19 cellular contexts compared by ENCODE assay signal in genomic region chr13:106306748-106307277, GRCh38.
A peak's percentile ranks its signal among the peaks of the same experiment; 100 is the strongest.
DNase-seq lines count a peak whose midpoint lies in the region; ATAC-seq, FAIRE-seq and TF ChIP-seq lines count a peak whose summit lies in the region.
"Had no signal": no experiment of that assay in that cellular context is flagged by ENCODE, and none has a peak within 500 bp of the region (broad histone marks: within the 10 kb centered on the region; RNA-seq: fewer than 3 reads in every experiment).

No MANE protein-coding gene starts in this region.

- H3K4me1 ChIP-seq in A549 (no peaks in the 10 kb centered on the region), HEK293 (ENCODE audit: control insufficient read depth, insufficient read depth, low read length) (no peaks in the 10 kb centered on the region)

- H3K4me2 ChIP-seq in A549, result no peak overlapping the region

- CTCF ChIA-PET in A549 (lab: Yijun Ruan, JAX), result no interaction called here
- CTCF ChIA-PET in HEK293 (lab: Yijun Ruan, JAX), result no interaction called here

- ATAC-seq in A549 (no peak), HG03175 (IDR thresholded peaks at IDR 0.05; ENCODE audit: unreplicated experiment) (no peak)
- no peak for ATAC-seq in stimulated activated memory B cell treated with anti-CD40 and anti-IgM and Interleukin-4, amounts not matched to agents 10 μg/mL and 1 μg/mL and 100 μg/mL, for 72 hours

- no peaks in the 10 kb centered on the region for H3K4me1 Mint-ChIP-seq in stimulated activated memory B cell treated with anti-CD40 and anti-IgM and Interleukin-4, amounts not matched to agents 10 μg/mL and 1 μg/mL and 100 μg/mL, for 72 hours
- H3K4me1 Mint-ChIP-seq: CD4-positive, alpha-beta memory T cell had no signal

- POLR2A ChIA-PET in A549 (lab: Yijun Ruan, JAX), result no interaction called here
- POLR2A ChIA-PET in HEK293 (lab: Yijun Ruan, JAX), result no interaction called here

- 12% methylated on average over 6 of the region's 6 CpGs for WGBS in A549 (ENCODE audit: missing lambda C conversion rate)

- H3K9me3 ChIP-seq in A549 (no peaks in the 10 kb centered on the region), HEK293 (ENCODE audit: control insufficient read depth, insufficient read depth, low read depth, low read length) (no peaks in the 10 kb centered on the region)

- DNase-seq in A549 (ENCODE audit: low read depth in 1 of 2, low spot score in 1 of 2) (no peak), NCI-H82 treated with DMSO at 0.1 percent for 48 hours (lab: John Stamatoyannopoulos, UW; ENCODE audit: unreplicated experiment) (peak; percentile 86), dermis blood vessel endothelial cell (no peak)
- DNase-seq: 8988T; C1 segment of cervical spinal cord; Calu3; CD4-positive, alpha-beta memory T cell; COR-L47; DMS53; DMS79 treated with DMSO at 0.1 percent for 48 hours; GF-D8; H7; HCEC 1CT had no signal

- no peak for TF ChIP-seq RAD21 in A549 (conservative IDR thresholded peaks at IDR 0.05 in 1 of 2, IDR thresholded peaks at IDR 0.05 in 1 of 2)

- H3K36me3 ChIP-seq in HEK293 (ENCODE audit: control insufficient read depth in 2 of 2, insufficient read depth in 1 of 2, low read length in 2 of 2), result no peaks in the 10 kb centered on the region

- TF ChIP-seq CTCF in A549 (IDR thresholded peaks at IDR 0.05), result no peak
- no peak for TF ChIP-seq CTCF in HEK293 (tag by site-specific recombination; IDR thresholded peaks at IDR 0.05)

- H3K27ac ChIP-seq in A549, result no peak overlapping the region
- H3K27ac ChIP-seq in HEK293 (ENCODE audit: extremely low read depth, low read depth, low read length), result no peak overlapping the region

- no peak overlapping the region for H3K27ac Mint-ChIP-seq in stimulated activated memory B cell treated with anti-CD40 and anti-IgM and Interleukin-4, amounts not matched to agents 10 μg/mL and 1 μg/mL and 100 μg/mL, for 72 hours
- H3K27ac Mint-ChIP-seq: CD4-positive, alpha-beta memory T cell had no signal

- TF ChIP-seq EP300 in A549 (IDR thresholded peaks at IDR 0.05), result no peak

- H3K4me3 ChIP-seq in A549, result no peak overlapping the region
- H3K4me3 ChIP-seq in HEK293 (ENCODE audit: low read depth, low read length), result no peak overlapping the region

- TF ChIP-seq POLR2A in A549 (IDR thresholded peaks at IDR 0.05; ENCODE audit: low read length), result no peak

- no peaks in the 10 kb centered on the region for H3K36me3 Mint-ChIP-seq in stimulated activated memory B cell treated with anti-CD40 and anti-IgM and Interleukin-4, amounts not matched to agents 10 μg/mL and 1 μg/mL and 100 μg/mL, for 72 hours
- H3K36me3 Mint-ChIP-seq: CD4-positive, alpha-beta memory T cell had no signal

- H3K27me3 Mint-ChIP-seq in stimulated activated memory B cell treated with anti-CD40 and anti-IgM and Interleukin-4, amounts not matched to agents 10 μg/mL and 1 μg/mL and 100 μg/mL, for 72 hours, result no peaks in the 10 kb centered on the region
- H3K27me3 Mint-ChIP-seq: CD4-positive, alpha-beta memory T cell had no signal

- peaks cover 4% of the 10 kb centered on the region for H3K9me3 Mint-ChIP-seq in stimulated activated memory B cell treated with anti-CD40 and anti-IgM and Interleukin-4, amounts not matched to agents 10 μg/mL and 1 μg/mL and 100 μg/mL, for 72 hours

- no peak for FAIRE-seq in A549 (lab: Jason Lieb, UNC)
- FAIRE-seq: GM12891, GM18507, H1 had no signal

- H3K4me3 Mint-ChIP-seq in stimulated activated memory B cell treated with anti-CD40 and anti-IgM and Interleukin-4, amounts not matched to agents 10 μg/mL and 1 μg/mL and 100 μg/mL, for 72 hours, result no peak overlapping the region
- H3K4me3 Mint-ChIP-seq: CD4-positive, alpha-beta memory T cell had no signal

TF ChIP-seq in A549, 52 proteins besides CTCF, POLR2A, EP300 and RAD21:
- TF ChIP-seq CBX8 (IDR thresholded peaks at IDR 0.05), result no peak
- peak; percentile 56 for TF ChIP-seq MAFK (IDR thresholded peaks at IDR 0.05; ENCODE audit: partially characterized antibody)
- TF ChIP-seq HOXB5 (CRISPR knock-in tag; IDR thresholded peaks at IDR 0.05), result no peak
TF ChIP-seq in A549: peak in this region for 1.

TF ChIP-seq in HEK293, 187 proteins besides CTCF, POLR2A, EP300 and RAD21:
- TF ChIP-seq ZNF513 (tag by site-specific recombination; IDR thresholded peaks at IDR 0.05) (no peak), ZNF677 (tag by site-specific recombination; IDR thresholded peaks at IDR 0.05) (peak; percentile 52; the same call in 1 of the 2 replicates), PRDM10 (tag by site-specific recombination; IDR thresholded peaks at IDR 0.05) (no peak), ZNF571 (tag by site-specific recombination; IDR thresholded peaks at IDR 0.05) (no peak)
